16 cellular contexts compared by ENCODE assay signal in genomic region chr5:9241459-9241858, GRCh38.
"Had no signal": no experiment of that assay in that cellular context is flagged by ENCODE, and none has a peak within 500 bp of the region (broad histone marks: within the 10 kb centered on the region; RNA-seq: fewer than 3 reads in every experiment).

No MANE protein-coding gene starts in this region.

- ATAC-seq: effector memory CD8-positive, alpha-beta T cell; left lobe of liver; naive thymus-derived CD4-positive, alpha-beta T cell; sciatic nerve had no signal

- DNase-seq: effector memory CD8-positive, alpha-beta T cell; erythroblast; esophagus squamous epithelium; mesenchymal stem cell; naive thymus-derived CD4-positive, alpha-beta T cell; stimulated activated CD4-positive, alpha-beta T cell treated with anti-CD3 and anti-CD28 coated beads, Interleukin-12 subunit alpha, Interleukin-12 subunit beta, amount 100 ng/mL, for 4 hours; stimulated activated CD4-positive, alpha-beta T cell treated with anti-CD3 and anti-CD28 coated beads, Interleukin-1b, Interleukin-23, amount 100 ng/mL, for 48 hours; stimulated activated CD4-positive, alpha-beta T cell treated with anti-CD3 and anti-CD28 coated beads, Interleukin-4, amount 100 ng/mL, for 1 hour; stimulated activated CD8-positive, alpha-beta memory T cell treated with anti-CD3 and anti-CD28 coated beads, Interleukin-4, amount 100 ng/mL, for 48 hours; stimulated activated naive CD4-positive, alpha-beta T cell treated with Interleukin-2 at 50 U/mL for 16 hours; stomach; testis; tibial artery; upper lobe of left lung had no signal
